ENCODE assay signal across 8 cellular contexts in the genomic region with DNA sequence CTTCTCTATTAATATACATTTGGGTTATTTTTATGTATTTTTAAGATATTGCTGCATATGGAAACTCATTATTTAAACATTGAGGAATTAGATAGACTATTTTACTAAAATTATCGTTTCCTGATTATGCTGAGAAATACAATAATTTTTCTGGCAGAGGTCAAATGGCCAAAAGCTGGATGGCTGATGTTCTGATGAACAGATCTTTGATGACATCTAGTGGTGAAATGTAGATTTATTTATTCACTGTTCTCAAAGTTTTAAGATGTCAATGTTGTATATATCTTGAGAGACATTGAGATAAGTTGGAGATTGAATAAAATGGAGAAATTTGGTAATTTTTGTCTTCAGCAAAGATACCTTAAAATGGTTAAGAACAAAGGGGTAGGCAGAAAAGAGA.
DNase-seq lines count a peak whose midpoint lies in the region; ATAC-seq and TF ChIP-seq lines count a peak whose summit lies in the region.

No MANE protein-coding gene starts in this region.

- H3K36me3 ChIP-seq in esophagus squamous epithelium (no peaks in the 10 kb centered on the region), prostate gland (no peaks in the 10 kb centered on the region), left lung (no peaks in the 10 kb centered on the region)

- TF ChIP-seq CTCF in esophagus squamous epithelium (IDR thresholded peaks at IDR 0.05) (peak; percentile 19 to 62 (median 48)), prostate gland (IDR thresholded peaks at IDR 0.05) (peak in 3 of 4 experiments; percentile 47 to 72 (median 67)), left lung (IDR thresholded peaks at IDR 0.05) (peak in 1 of 2 donors; percentile 45)

- H3K4me1 ChIP-seq in esophagus squamous epithelium (no peaks in the 10 kb centered on the region), prostate gland (replicated peaks) (no peaks in the 10 kb centered on the region), left lung (no peaks in the 10 kb centered on the region)

- ATAC-seq in HG03175 (IDR thresholded peaks at IDR 0.05; ENCODE audit: unreplicated experiment) (peak; percentile 54), left lung (no peak), GM21423 (IDR thresholded peaks at IDR 0.05; ENCODE audit: unreplicated experiment) (no peak)

- intact Hi-C loops in esophagus squamous epithelium (cut with DNase I) (loop anchor here (10.0 kb wide), 1 partner anchor 310 kb away; no protein-coding TSS in a partner anchor), prostate gland (cut with DNase I) (loop anchor here (10.0 kb wide), 1 partner anchor 300 kb away; no protein-coding TSS in a partner anchor), left lung (cut with DNase I) (loop anchor here in 1 of 2 donors (5.0 kb wide), 1 partner anchor 307 kb away; no protein-coding TSS in a partner anchor)

- DNase-seq in NCI-H2196 (lab: John Stamatoyannopoulos, UW; ENCODE audit: unreplicated experiment) (peak; percentile 4), NCI-H2196 treated with DMSO at 0.1 percent for 48 hours (lab: John Stamatoyannopoulos, UW; ENCODE audit: unreplicated experiment) (no peak), OCI-M2 (lab: John Stamatoyannopoulos, UW; ENCODE audit: unreplicated experiment) (peak; percentile 1), esophagus squamous epithelium (lab: John Stamatoyannopoulos, UW) (no peak), prostate gland (ENCODE audit: low spot score) (no peak), left lung (no peak)

- WGBS in esophagus squamous epithelium, 2 donors: 0 to 6% methylated on average over 1 of the region's 1 CpG
- WGBS in prostate gland: 10% methylated on average over 1 of the region's 1 CpG

- no peaks in the 10 kb centered on the region for H3K9me3 ChIP-seq in esophagus squamous epithelium
- no peaks in the 10 kb centered on the region for H3K9me3 ChIP-seq in prostate gland
- no peaks in the 10 kb centered on the region for H3K9me3 ChIP-seq in left lung

- no peak overlapping the region for H3K4me3 ChIP-seq in esophagus squamous epithelium
- no peak overlapping the region for H3K4me3 ChIP-seq in prostate gland
- H3K4me3 ChIP-seq in left lung: no peak overlapping the region

- H3K27me3 ChIP-seq in esophagus squamous epithelium (no peaks in the 10 kb centered on the region), prostate gland (replicated peaks; ENCODE audit: insufficient read depth) (no peaks in the 10 kb centered on the region), left lung (no peaks in the 10 kb centered on the region)

- no peak for TF ChIP-seq POLR2A in esophagus squamous epithelium (IDR thresholded peaks at IDR 0.05)
- no peak for TF ChIP-seq POLR2A in prostate gland (IDR thresholded peaks at IDR 0.05)

- H3K27ac ChIP-seq in esophagus squamous epithelium (no peak overlapping the region), prostate gland (no peak overlapping the region), left lung (no peak overlapping the region)

Comparison
In these comparisons a context has a peak if more than half of its experiments do, and no peak if none do; other contexts are left out.
1. DNase-seq: peak in NCI-H2196 (single experiment) and OCI-M2 (single experiment); none in NCI-H2196 treated with DMSO at 0.1 percent for 48 hours (single experiment), esophagus squamous epithelium (single experiment), prostate gland (single experiment) and left lung (0 of 2).